ENCODE assay signal across 8 cellular contexts in genomic region chr11:59560702-59561469, GRCh38. TPM values are rescaled to one million over a fixed set of nuclear protein-coding genes. Genes with fewer than 3 reads are reported as not detected.
DNase-seq lines count a peak whose midpoint lies in the region; ATAC-seq lines count a peak whose summit lies in the region.

No MANE protein-coding gene starts in this region.

- CTCF ChIA-PET in activated CD4-positive, alpha-beta memory T cell treated with anti-CD3 and anti-CD28 coated beads, Interleukin-2, amount 10 ng/mL, durations not matched to agents 7 days and 5 days (lab: Charles Lee), result interaction anchor here (1.2 to 2.1 kb wide), 4 partner anchors 11 to 389 kb away, joined by 4 to 6 read pairs (median 6); partner anchors contain the start of gene DTX4

- H3K9me3 Mint-ChIP-seq in activated CD4-positive, alpha-beta memory T cell treated with anti-CD3 and anti-CD28 coated beads, Interleukin-2, amount 10 ng/mL, durations not matched to agents 7 days and 5 days, result no peaks in the 10 kb centered on the region

- DNase-seq in AML-193 (lab: John Stamatoyannopoulos, UW) (peak; percentile 63 to 68), GM19238 (ENCODE audit: insufficient read length, low spot score) (peak; percentile 47), NCI-H748 treated with DMSO at 0.1 percent for 48 hours (lab: John Stamatoyannopoulos, UW) (peak; percentile 66), lung microvascular endothelial cell (ENCODE audit: low read depth in 2 of 2) (peak; percentile 87 to 89)
- DNase-seq in activated CD4-positive, alpha-beta memory T cell treated with anti-CD3 and anti-CD28 coated beads, Interleukin-2, amount 10 ng/mL, durations not matched to agents 7 days and 5 days, result peak; percentile 81
- peak; percentile 72 for DNase-seq in effector CD4-positive, alpha-beta T cell
- peak; percentile 69 to 87 (median 75) for DNase-seq in stimulated activated CD4-positive, alpha-beta T cell treated with anti-CD3 and anti-CD28 coated beads, TNF-alpha, amount 100 ng/mL, for 24 hours (ENCODE audit: low read depth in 3 of 3)

- peaks cover 49% of the 10 kb centered on the region for H3K4me1 Mint-ChIP-seq in activated CD4-positive, alpha-beta memory T cell treated with anti-CD3 and anti-CD28 coated beads, Interleukin-2, amount 10 ng/mL, durations not matched to agents 7 days and 5 days

- H3K27ac Mint-ChIP-seq in activated CD4-positive, alpha-beta memory T cell treated with anti-CD3 and anti-CD28 coated beads, Interleukin-2, amount 10 ng/mL, durations not matched to agents 7 days and 5 days, result peak overlapping the region; percentile 88

- H3K4me3 Mint-ChIP-seq in activated CD4-positive, alpha-beta memory T cell treated with anti-CD3 and anti-CD28 coated beads, Interleukin-2, amount 10 ng/mL, durations not matched to agents 7 days and 5 days, result peak overlapping the region; percentile 83

- H3K27me3 Mint-ChIP-seq in activated CD4-positive, alpha-beta memory T cell treated with anti-CD3 and anti-CD28 coated beads, Interleukin-2, amount 10 ng/mL, durations not matched to agents 7 days and 5 days, result peaks cover 5% of the 10 kb centered on the region

- peak; percentile 32 for ATAC-seq in HG03457 (IDR thresholded peaks at IDR 0.05; ENCODE audit: unreplicated experiment)

- POLR2A ChIA-PET in activated CD4-positive, alpha-beta memory T cell treated with anti-CD3 and anti-CD28 coated beads, Interleukin-2, amount 10 ng/mL, durations not matched to agents 7 days and 5 days (lab: Charles Lee), result interaction anchor here (1.8 to 3.5 kb wide), 4 partner anchors 11 to 108 kb away, joined by 4 to 27 read pairs (median 16); partner anchors contain the start of genes OSBP and PATL1

- peaks cover 3% of the 10 kb centered on the region for H3K36me3 Mint-ChIP-seq in activated CD4-positive, alpha-beta memory T cell treated with anti-CD3 and anti-CD28 coated beads, Interleukin-2, amount 10 ng/mL, durations not matched to agents 7 days and 5 days (ENCODE audit: low read depth)

RNA-seq across cellular contexts. Expression of gene OR4D9, which starts 49.5 kb away (rescaled TPM):
- total RNA-seq in activated CD4-positive, alpha-beta memory T cell treated with anti-CD3 and anti-CD28 coated beads, Interleukin-2, amount 10 ng/mL, durations not matched to agents 7 days and 5 days, result not detected
- total RNA-seq in lung microvascular endothelial cell, result not detected in 2 replicates

RNA-seq across cellular contexts. Expression of gene OSBP, which starts 54.7 kb away (rescaled TPM):
- 10 to 100 TPM; 40.4 to 41.5 TPM for total RNA-seq in activated CD4-positive, alpha-beta memory T cell treated with anti-CD3 and anti-CD28 coated beads, Interleukin-2, amount 10 ng/mL, durations not matched to agents 7 days and 5 days
- 31.2 and 65.9 TPM in 2 replicates for total RNA-seq in lung microvascular endothelial cell

RNA-seq across cellular contexts. Expression of gene OR4D11, which starts 57.5 kb away (rescaled TPM):
- total RNA-seq in activated CD4-positive, alpha-beta memory T cell treated with anti-CD3 and anti-CD28 coated beads, Interleukin-2, amount 10 ng/mL, durations not matched to agents 7 days and 5 days, result not detected
- total RNA-seq in lung microvascular endothelial cell, result not detected in 2 replicates

Comparison
In these comparisons a context has a peak if more than half of its experiments do, and no peak if none do; other contexts are left out.
1. Peak in every context shown above with its lines: DNase-seq and ATAC-seq.